In genomic region chr19:4473708-4474503, GRCh38 we compare ENCODE assay signal across 8 cellular contexts. TPM values are rescaled to one million over a fixed set of nuclear protein-coding genes. Genes with fewer than 3 reads are reported as not detected.
DNase-seq lines count a peak whose midpoint lies in the region; ATAC-seq and TF ChIP-seq lines count a peak whose summit lies in the region.

No MANE protein-coding gene starts in this region.

- peaks cover 18% of the 10 kb centered on the region for H3K36me3 Mint-ChIP-seq in CD4-positive, alpha-beta T cell (ENCODE audit: low read depth)
- peaks cover 13% of the 10 kb centered on the region for H3K36me3 Mint-ChIP-seq in central memory CD8-positive, alpha-beta T cell (ENCODE audit: insufficient read depth)

- no peak for TF ChIP-seq RAD21 in neural cell (conservative IDR thresholded peaks at IDR 0.05)

- H4K20me1 ChIP-seq in neural cell (ENCODE audit: insufficient read depth): no peaks in the 10 kb centered on the region

- H3K27ac Mint-ChIP-seq in CD4-positive, alpha-beta T cell: peak overlapping the region; percentile 34
- peak overlapping the region; percentile 77 for H3K27ac Mint-ChIP-seq in central memory CD8-positive, alpha-beta T cell (ENCODE audit: low read depth)

- H3K27ac ChIP-seq in CD4-positive, alpha-beta T cell (ENCODE audit: low read depth, low read length): no peak overlapping the region
- peak overlapping the region; percentile 65 for H3K27ac ChIP-seq in neural cell (ENCODE audit: low read length)

- intact Hi-C loops in CD4-positive, alpha-beta T cell (cut with DNase I, micrococcal nuclease): loop anchor here in 1 of 2 experiments (5.0 to 10.0 kb wide), 4 partner anchors 147 to 321 kb away; partner anchors contain the start of genes FEM1A, TNFAIP8L1 and YJU2

- peak overlapping the region; percentile 83 for H3K4me3 Mint-ChIP-seq in CD4-positive, alpha-beta T cell
- no peak overlapping the region for H3K4me3 Mint-ChIP-seq in central memory CD8-positive, alpha-beta T cell

- peaks cover 24% of the 10 kb centered on the region for H3K4me1 Mint-ChIP-seq in CD4-positive, alpha-beta T cell (ENCODE audit: low read depth)
- peaks cover 24% of the 10 kb centered on the region for H3K4me1 Mint-ChIP-seq in central memory CD8-positive, alpha-beta T cell

- peak overlapping the region; percentile 83 for H3K9ac ChIP-seq in neural cell (ENCODE audit: low read length)

- H3K27me3 ChIP-seq in CD4-positive, alpha-beta T cell (ENCODE audit: control insufficient read depth, insufficient read depth, low read length): no peaks in the 10 kb centered on the region
- no peaks in the 10 kb centered on the region for H3K27me3 ChIP-seq in neural cell (ENCODE audit: insufficient read depth, low read depth, low read length)

- H3K9me2 ChIP-seq in neural cell (ENCODE audit: insufficient read depth, low read length): no peaks in the 10 kb centered on the region

- peak overlapping the region; percentile 27 for H2AFZ ChIP-seq in neural cell (ENCODE audit: low read depth, low read length)

- peaks cover 3% of the 10 kb centered on the region for H3F3A ChIP-seq in neural cell (ENCODE audit: insufficient read depth, low read length, poor library complexity, severe bottlenecking)

- no peak for TF ChIP-seq CTCF in CD4-positive, alpha-beta T cell (IDR thresholded peaks at IDR 0.05)
- TF ChIP-seq CTCF in neural cell (IDR thresholded peaks at IDR 0.05; ENCODE audit: poor library complexity, severe bottlenecking) (no peak), GM13976 (IDR thresholded peaks at IDR 0.05; ENCODE audit: borderline replicate concordance, control extremely low read depth, extremely low read depth, insufficient read depth, missing control alignments) (no peak)

- peak overlapping the region; percentile 99 for H3K4me2 ChIP-seq in neural cell (ENCODE audit: low read length)

- CTCF ChIA-PET in CD4-positive, alpha-beta T cell (lab: Charles Lee): no interaction called here

- no peak for TF ChIP-seq EP300 in neural cell (conservative IDR thresholded peaks at IDR 0.05; ENCODE audit: poor library complexity, severe bottlenecking)

- in situ Hi-C loops in GM13976 (cut with MboI; ENCODE audit: low sequenced_read_pairs, unreplicated experiment): no loop called here

- peak overlapping the region; percentile 75 for H3K4me3 ChIP-seq in Jurkat, Clone E6-1 (ENCODE audit: low read length)
- peak overlapping the region; percentile 88 for H3K4me3 ChIP-seq in neural cell (ENCODE audit: low read length)

- H3K36me3 ChIP-seq in neural cell (ENCODE audit: insufficient read depth, low read length): no peaks in the 10 kb centered on the region

- no peaks in the 10 kb centered on the region for H3K9me3 Mint-ChIP-seq in CD4-positive, alpha-beta T cell
- H3K9me3 Mint-ChIP-seq in central memory CD8-positive, alpha-beta T cell: no peaks in the 10 kb centered on the region

- ATAC-seq in CD4-positive, alpha-beta T cell (ENCODE audit: poor library complexity): no peak
- ATAC-seq in central memory CD8-positive, alpha-beta T cell (replicated peaks; ENCODE audit: extremely low read depth, poor library complexity, severe bottlenecking): no peak

- POLR2A ChIA-PET in CD4-positive, alpha-beta T cell (lab: Charles Lee): no interaction called here

- peaks cover 22% of the 10 kb centered on the region for H3K79me2 ChIP-seq in neural cell (replicated peaks; ENCODE audit: insufficient read depth, low read length)

- H3K9me3 ChIP-seq in CD4-positive, alpha-beta T cell (ENCODE audit: control insufficient read depth, low read length): no peaks in the 10 kb centered on the region
- no peaks in the 10 kb centered on the region for H3K9me3 ChIP-seq in neural cell (ENCODE audit: low read length)

- DNase-seq in CD4-positive, alpha-beta T cell: no peak
- DNase-seq in Jurkat, Clone E6-1 (ENCODE audit: low read depth, low spot score): no peak
- DNase-seq in central memory CD8-positive, alpha-beta T cell (ENCODE audit: low spot score in 2 of 2): no peak
- no peak for DNase-seq in effector CD8-positive, alpha-beta T cell (lab: John Stamatoyannopoulos, UW)
- DNase-seq in GM13976 (ENCODE audit: low spot score) (no peak), DMS53 (lab: John Stamatoyannopoulos, UW) (no peak), ureter (ENCODE audit: low spot score) (no peak)

- H3K27me3 Mint-ChIP-seq in CD4-positive, alpha-beta T cell: no peaks in the 10 kb centered on the region
- no peaks in the 10 kb centered on the region for H3K27me3 Mint-ChIP-seq in central memory CD8-positive, alpha-beta T cell

TF ChIP-seq in neural cell, 6 proteins besides CTCF, POLR2A, EP300 and RAD21:
- TF ChIP-seq REST (IDR thresholded peaks at IDR 0.05; ENCODE audit: borderline replicate concordance) (no peak), MXI1 (conservative IDR thresholded peaks at IDR 0.05; ENCODE audit: poor library complexity, severe bottlenecking) (no peak), TAF1 (IDR thresholded peaks at IDR 0.05; ENCODE audit: low read depth) (no peak), EZH2 (IDR thresholded peaks at IDR 0.05; ENCODE audit: borderline replicate concordance, insufficient read depth, low read length, poor library complexity, severe bottlenecking) (no peak), SMC3 (conservative IDR thresholded peaks at IDR 0.05; ENCODE audit: poor library complexity) (no peak), POLR2AphosphoS5 (IDR thresholded peaks at IDR 0.05) (no peak)

RNA-seq across cellular contexts. Expression of gene HDGFL2, which starts 1.8 kb away (rescaled TPM):
- 10 to 100 TPM; 17.2 to 18.0 TPM for total RNA-seq in CD4-positive, alpha-beta T cell
- polyA plus RNA-seq in Jurkat, Clone E6-1 (2012; ENCODE audit: insufficient read depth, insufficient read length): 74.0 TPM
- polyA plus RNA-seq in neural cell: 79.7 and 89.1 TPM in 2 replicates
- polyA minus RNA-seq in neural cell: 79.6 and 83.5 TPM in 2 replicates
- total RNA-seq in ureter: 45.9 TPM

RNA-seq across cellular contexts. Expression of gene UBXN6, which starts 16.3 kb away (rescaled TPM):
- total RNA-seq in CD4-positive, alpha-beta T cell: 10 to 100 TPM; 54.5 to 58.4 TPM
- polyA plus RNA-seq in Jurkat, Clone E6-1 (2012; ENCODE audit: insufficient read depth, insufficient read length): 49.4 TPM
- 102 and 122 TPM in 2 replicates for polyA plus RNA-seq in neural cell
- 58.6 and 63.8 TPM in 2 replicates for polyA minus RNA-seq in neural cell
- total RNA-seq in ureter: 107 TPM

RNA-seq across cellular contexts. Expression of gene PLIN4, which starts 44.4 kb away (rescaled TPM):
- not detected for total RNA-seq in CD4-positive, alpha-beta T cell
- polyA plus RNA-seq in Jurkat, Clone E6-1 (2012; ENCODE audit: insufficient read depth, insufficient read length): not detected
- not detected in 2 replicates for polyA plus RNA-seq in neural cell
- polyA minus RNA-seq in neural cell: under 0.01 and 0.12 TPM in 2 replicates
- total RNA-seq in ureter: 27.1 TPM

Comparison
In these comparisons a context has a peak if more than half of its experiments do, and no peak if none do; other contexts are left out.
1. RNA of gene PLIN4, which starts 44.4 kb away (total RNA-seq): 27.1 TPM in ureter (single experiment); not detected in CD4-positive, alpha-beta T cell; every median in the first group is over 10 times any median in the second.